ENCODE assay signal across 8 cellular contexts in the genomic region with DNA sequence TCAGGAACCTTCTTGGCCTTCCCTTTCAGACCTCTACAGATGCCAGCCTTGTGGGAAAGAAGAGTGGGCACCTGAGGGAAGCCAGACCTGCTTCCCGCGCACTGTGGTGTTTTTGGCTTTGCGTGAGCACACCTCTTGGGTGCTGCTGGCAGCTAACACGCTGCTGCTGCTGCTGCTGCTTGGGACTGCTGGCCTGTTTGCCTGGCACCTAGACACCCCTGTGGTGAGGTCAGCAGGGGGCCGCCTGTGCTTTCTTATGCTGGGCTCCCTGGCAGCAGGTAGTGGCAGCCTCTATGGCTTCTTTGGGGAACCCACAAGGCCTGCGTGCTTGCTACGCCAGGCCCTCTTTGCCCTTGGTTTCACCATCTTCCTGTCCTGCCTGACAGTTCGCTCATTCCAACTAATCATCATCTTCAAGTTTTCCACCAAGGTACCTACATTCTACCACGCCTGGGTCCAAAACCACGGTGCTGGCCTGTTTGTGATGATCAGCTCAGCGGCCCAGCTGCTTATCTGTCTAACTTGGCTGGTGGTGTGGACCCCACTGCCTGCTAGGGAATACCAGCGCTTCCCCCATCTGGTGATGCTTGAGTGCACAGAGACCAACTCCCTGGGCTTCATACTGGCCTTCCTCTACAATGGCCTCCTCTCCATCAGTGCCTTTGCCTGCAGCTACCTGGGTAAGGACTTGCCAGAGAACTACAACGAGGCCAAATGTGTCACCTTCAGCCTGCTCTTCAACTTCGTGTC. TPM values are rescaled to one million over a fixed set of nuclear protein-coding genes. Genes with fewer than 3 reads are reported as not detected.
A peak's percentile ranks its signal among the peaks of the same experiment; 100 is the strongest.
DNase-seq lines count a peak whose midpoint lies in the region; ATAC-seq, FAIRE-seq and TF ChIP-seq lines count a peak whose summit lies in the region.

No MANE protein-coding gene starts in this region.

- ATAC-seq in A549, result no peak
- no peak for ATAC-seq in naive thymus-derived CD4-positive, alpha-beta T cell
- no peak for ATAC-seq in HG03378 (IDR thresholded peaks at IDR 0.05; ENCODE audit: unreplicated experiment)
- ATAC-seq in GM21528 (IDR thresholded peaks at IDR 0.05; ENCODE audit: low FRiP score, unreplicated experiment), result no peak

- CTCF ChIA-PET in A549 (lab: Yijun Ruan, JAX), result interaction anchor here (0.6 to 3.7 kb wide), 3 partner anchors 10 to 68 kb away, joined by 5 to 27 read pairs (median 7); partner anchors contain the start of genes NOL9 and TAS1R1
- CTCF ChIA-PET in naive thymus-derived CD4-positive, alpha-beta T cell (lab: Charles Lee), result interaction anchor here (1.1 kb wide), 1 partner anchor 25 kb away, joined by 3 read pairs; the partner anchor contains the start of gene NOL9

- peaks cover 24 to 40% (median 33%) of the 10 kb centered on the region in 7 donors for H3K4me1 Mint-ChIP-seq in naive thymus-derived CD4-positive, alpha-beta T cell

- DNase-seq in A549 (ENCODE audit: low read depth in 1 of 2, low spot score in 1 of 2) (no peak), Karpas-422 (no peak), colonic mucosa (no peak), GM20000 (ENCODE audit: low spot score) (no peak), GM19240 (ENCODE audit: insufficient read length, low spot score) (no peak)
- DNase-seq in naive thymus-derived CD4-positive, alpha-beta T cell, result no peak

- peak overlapping the region; percentile 76 to 97 (median 96) for H3K4me3 Mint-ChIP-seq in naive thymus-derived CD4-positive, alpha-beta T cell

- no peak overlapping the region for H2AFZ ChIP-seq in Karpas-422 (ENCODE audit: low read length)

- peaks cover 25% of the 10 kb centered on the region for H3K4me1 ChIP-seq in A549
- H3K4me1 ChIP-seq in Karpas-422 (ENCODE audit: low read length), result peaks cover 29% of the 10 kb centered on the region
- peaks cover 16% of the 10 kb centered on the region for H3K4me1 ChIP-seq in colonic mucosa
- H3K4me1 ChIP-seq in naive thymus-derived CD4-positive, alpha-beta T cell (ENCODE audit: control insufficient read depth in 2 of 2, insufficient read depth in 2 of 2, low read length in 2 of 2), result peaks cover 25 to 27% of the 10 kb centered on the region in 2 donors

- peak overlapping the region; percentile 88 to 98 (median 95) for H3K27ac Mint-ChIP-seq in naive thymus-derived CD4-positive, alpha-beta T cell

- H3K4me3 ChIP-seq in A549 (no peak overlapping the region), Karpas-422 (ENCODE audit: low read length) (peak overlapping the region; percentile 88; the same call in 1 of the 2 replicates), colonic mucosa (peak overlapping the region; percentile 91)
- H3K4me3 ChIP-seq in naive thymus-derived CD4-positive, alpha-beta T cell (ENCODE audit: low read length), result no peak overlapping the region

- H3K27me3 ChIP-seq in Karpas-422 (ENCODE audit: low read length) (no peaks in the 10 kb centered on the region), colonic mucosa (no peaks in the 10 kb centered on the region)
- no peaks in the 10 kb centered on the region for H3K27me3 ChIP-seq in naive thymus-derived CD4-positive, alpha-beta T cell (ENCODE audit: control insufficient read depth in 2 of 2, insufficient read depth in 2 of 2, low read length in 2 of 2)

- FAIRE-seq in A549 (lab: Jason Lieb, UNC), result no peak

- H3K4me2 ChIP-seq in A549 (peak overlapping the region; percentile 92), Karpas-422 (ENCODE audit: low read depth, low read length, poor library complexity, severe bottlenecking) (peak overlapping the region; percentile 84)

- no peaks in the 10 kb centered on the region for H3K9me3 Mint-ChIP-seq in naive thymus-derived CD4-positive, alpha-beta T cell

- H3K36me3 Mint-ChIP-seq in naive thymus-derived CD4-positive, alpha-beta T cell, result peaks cover 0 to 1% (median 0%) of the 10 kb centered on the region in 5 donors

- TF ChIP-seq CTCF in A549 (IDR thresholded peaks at IDR 0.05) (no peak), colonic mucosa (IDR thresholded peaks at IDR 0.05) (no peak), GM20000 (IDR thresholded peaks at IDR 0.05; ENCODE audit: extremely low read depth, missing control alignments) (no peak)

- H3K9me3 ChIP-seq in A549 (no peaks in the 10 kb centered on the region), Karpas-422 (ENCODE audit: low read length) (no peaks in the 10 kb centered on the region), colonic mucosa (no peaks in the 10 kb centered on the region)
- no peaks in the 10 kb centered on the region for H3K9me3 ChIP-seq in naive thymus-derived CD4-positive, alpha-beta T cell (ENCODE audit: control insufficient read depth in 2 of 3, low read length in 3 of 3)

- POLR2A ChIA-PET in A549 (lab: Yijun Ruan, JAX), result no interaction called here
- POLR2A ChIA-PET in naive thymus-derived CD4-positive, alpha-beta T cell (lab: Charles Lee), result interaction anchor here (0.9 to 6.9 kb wide), 5 partner anchors 23 to 118 kb away, joined by 3 to 153 read pairs (median 5); partner anchors contain the start of gene KLHL21

- intact Hi-C loops in colonic mucosa (cut with DNase I), result no loop called here
- intact Hi-C loops in naive thymus-derived CD4-positive, alpha-beta T cell (cut with micrococcal nuclease), result loop anchor here (1.0 to 2.0 kb wide), 6 partner anchors 24 to 123 kb away; partner anchors contain the start of genes NOL9 (in 2 of the 2), PHF13 (in 2 of the 2), DNAJC11 (in 1 of the 2) and KLHL21 (in 1 of the 2)

- H3K36me3 ChIP-seq in Karpas-422 (ENCODE audit: insufficient read depth, low read length) (no peaks in the 10 kb centered on the region), colonic mucosa (no peaks in the 10 kb centered on the region)
- peaks cover 0 to 9% (median 0%) of the 10 kb centered on the region in 3 experiments for H3K36me3 ChIP-seq in naive thymus-derived CD4-positive, alpha-beta T cell (ENCODE audit: control insufficient read depth in 2 of 3, insufficient read depth in 3 of 3, low read length in 3 of 3)

- TF ChIP-seq POLR2A in A549 (IDR thresholded peaks at IDR 0.05; ENCODE audit: low read length), result no peak

- peak overlapping the region; percentile 86 to 93 for H3K27ac ChIP-seq in A549
- no peak overlapping the region for H3K27ac ChIP-seq in Karpas-422 (ENCODE audit: low read length)
- no peak overlapping the region for H3K27ac ChIP-seq in colonic mucosa
- H3K27ac ChIP-seq in naive thymus-derived CD4-positive, alpha-beta T cell (ENCODE audit: low read depth, low read length), result peak overlapping the region; percentile 91

- H3K9me2 ChIP-seq in Karpas-422 (replicated peaks; ENCODE audit: insufficient read depth, low read length), result no peaks in the 10 kb centered on the region

- peaks cover 9% of the 10 kb centered on the region for H4K20me1 ChIP-seq in Karpas-422 (ENCODE audit: insufficient read depth, low read depth, low read length)

- H3K9ac ChIP-seq in Karpas-422 (ENCODE audit: low read length) (peak overlapping the region; percentile 67), colonic mucosa (ENCODE audit: low read depth in 2 of 2, low read length in 2 of 2) (peak overlapping the region; percentile 68 to 88)

- 90% methylated on average over 9 of the region's 14 CpGs for WGBS in A549 (ENCODE audit: missing lambda C conversion rate)

- no peak for TF ChIP-seq RAD21 in A549 (conservative IDR thresholded peaks at IDR 0.05 in 1 of 2, IDR thresholded peaks at IDR 0.05 in 1 of 2)

- H3K79me2 ChIP-seq in Karpas-422 (ENCODE audit: low read length), result peaks cover 32% of the 10 kb centered on the region

- no peak for TF ChIP-seq EP300 in A549 (IDR thresholded peaks at IDR 0.05)

- no peaks in the 10 kb centered on the region for H3K27me3 Mint-ChIP-seq in naive thymus-derived CD4-positive, alpha-beta T cell

RNA-seq across cellular contexts. Expression of gene ZBTB48, which starts 1.0 kb away (rescaled TPM):
- polyA plus RNA-seq in A549 (2011; rRNA removed), result 5.8 and 8.0 TPM in 2 replicates
- polyA plus RNA-seq in A549 (2012; cell fraction: cytosol; rRNA removed), result 17.6 and 18.9 TPM in 2 replicates
- 40.3 and 64.8 TPM in 2 replicates for polyA plus RNA-seq in A549 (2012; cell fraction: nucleus; rRNA removed)
- polyA plus RNA-seq in A549 (2017; fragmentation: RNase III; extraction: RNeasy Plus Mini Kit Qiagen cat#74134 plus additional on column Dnase treatment), result 11.3 to 13.4 TPM (median 13.1 TPM) in 3 replicates
- polyA minus RNA-seq in A549 (2011; rRNA and poly(A)+ RNA removed), result 14.7 and 21.1 TPM in 2 replicates
- total RNA-seq in Karpas-422 (2014; rRNA removed; shearing (Covaris generic); ENCODE audit: low replicate concordance), result 36.3 and 69.0 TPM in 2 replicates
- 10 to 100 TPM; 37.0 to 44.5 TPM for total RNA-seq in colonic mucosa
- total RNA-seq in naive thymus-derived CD4-positive, alpha-beta T cell, result 10 to 100 TPM; 39.1 to 70.4 (median 62.2) TPM
- 10 to 100 TPM; 18.5 to 27.9 TPM for polyA plus RNA-seq in naive thymus-derived CD4-positive, alpha-beta T cell

RNA-seq across cellular contexts. Expression of gene TAS1R1, which starts 23.7 kb away (rescaled TPM):
- polyA plus RNA-seq in A549 (2011; rRNA removed) (not detected in 2 replicates), A549 (2017; fragmentation: RNase III; extraction: RNeasy Plus Mini Kit Qiagen cat#74134 plus additional on column Dnase treatment) (0.04 TPM in 1 of 3 replicates, not detected in the others)
- 0.03 TPM in 1 of 2 replicates, not detected in the other for polyA plus RNA-seq in A549 (2012; cell fraction: cytosol; rRNA removed)
- 0.02 and 0.07 TPM in 2 replicates for polyA plus RNA-seq in A549 (2012; cell fraction: nucleus; rRNA removed)
- not detected in 2 replicates for polyA minus RNA-seq in A549 (2011; rRNA and poly(A)+ RNA removed)
- total RNA-seq in Karpas-422 (2014; rRNA removed; shearing (Covaris generic); ENCODE audit: low replicate concordance), result not detected in 2 replicates
- total RNA-seq in colonic mucosa, result not detected
- not detected for total RNA-seq in naive thymus-derived CD4-positive, alpha-beta T cell
- not detected for polyA plus RNA-seq in naive thymus-derived CD4-positive, alpha-beta T cell

RNA-seq across cellular contexts. Expression of gene KLHL21, which starts 23.9 kb away (rescaled TPM):
- polyA plus RNA-seq in A549 (2011; rRNA removed), result 3.3 and 3.5 TPM in 2 replicates
- polyA plus RNA-seq in A549 (2012; cell fraction: cytosol; rRNA removed), result 9.3 and 12.1 TPM in 2 replicates
- polyA plus RNA-seq in A549 (2012; cell fraction: nucleus; rRNA removed), result 24.8 and 37.6 TPM in 2 replicates
- polyA plus RNA-seq in A549 (2017; fragmentation: RNase III; extraction: RNeasy Plus Mini Kit Qiagen cat#74134 plus additional on column Dnase treatment), result 9.2 to 10.5 TPM (median 10.2 TPM) in 3 replicates
- 4.0 and 5.0 TPM in 2 replicates for polyA minus RNA-seq in A549 (2011; rRNA and poly(A)+ RNA removed)
- 12.2 and 13.3 TPM in 2 replicates for total RNA-seq in Karpas-422 (2014; rRNA removed; shearing (Covaris generic); ENCODE audit: low replicate concordance)
- total RNA-seq in colonic mucosa, result 1 to 10 TPM; 9.4 TPM
- total RNA-seq in naive thymus-derived CD4-positive, alpha-beta T cell, result 10 to 100 TPM; 25.2 to 58.1 (median 33.0) TPM
- 10 to 100 TPM; 17.2 to 31.1 TPM for polyA plus RNA-seq in naive thymus-derived CD4-positive, alpha-beta T cell

RNA-seq across cellular contexts. Expression of gene NOL9, which starts 24.5 kb away (rescaled TPM):
- polyA plus RNA-seq in A549 (2011; rRNA removed) (19.0 and 19.3 TPM in 2 replicates), A549 (2017; fragmentation: RNase III; extraction: RNeasy Plus Mini Kit Qiagen cat#74134 plus additional on column Dnase treatment) (4.4 to 6.4 TPM (median 4.8 TPM) in 3 replicates)
- polyA plus RNA-seq in A549 (2012; cell fraction: cytosol; rRNA removed), result 5.8 and 7.0 TPM in 2 replicates
- 8.7 and 13.5 TPM in 2 replicates for polyA plus RNA-seq in A549 (2012; cell fraction: nucleus; rRNA removed)
- polyA minus RNA-seq in A549 (2011; rRNA and poly(A)+ RNA removed), result 22.4 and 25.7 TPM in 2 replicates
- 25.0 and 37.6 TPM in 2 replicates for total RNA-seq in Karpas-422 (2014; rRNA removed; shearing (Covaris generic); ENCODE audit: low replicate concordance)
- 10 to 100 TPM; 14.5 to 27.3 TPM for total RNA-seq in colonic mucosa
- 10 to 100 TPM; 54.2 to 80.6 (median 73.8) TPM for total RNA-seq in naive thymus-derived CD4-positive, alpha-beta T cell
- polyA plus RNA-seq in naive thymus-derived CD4-positive, alpha-beta T cell, result 10 to 100 TPM; 13.4 to 29.8 TPM

RNA-seq across cellular contexts. Expression of gene PHF13, which starts 34.7 kb away (rescaled TPM):
- polyA plus RNA-seq in A549 (2011; rRNA removed) (4.3 TPM in 2 replicates), A549 (2017; fragmentation: RNase III; extraction: RNeasy Plus Mini Kit Qiagen cat#74134 plus additional on column Dnase treatment) (8.9 to 10.5 TPM (median 10.4 TPM) in 3 replicates)
- 3.1 and 3.7 TPM in 2 replicates for polyA plus RNA-seq in A549 (2012; cell fraction: cytosol; rRNA removed)
- polyA plus RNA-seq in A549 (2012; cell fraction: nucleus; rRNA removed), result 4.6 and 5.5 TPM in 2 replicates
- polyA minus RNA-seq in A549 (2011; rRNA and poly(A)+ RNA removed), result 3.9 and 4.2 TPM in 2 replicates
- total RNA-seq in Karpas-422 (2014; rRNA removed; shearing (Covaris generic); ENCODE audit: low replicate concordance), result 5.7 and 11.1 TPM in 2 replicates
- 10 to 100 TPM in 1 of 2 donors, 1 to 10 TPM in 1; 8.0 to 13.4 TPM for total RNA-seq in colonic mucosa
- 10 to 100 TPM in 3 of 5 experiments, 1 to 10 TPM in 2; 7.7 to 14.3 (median 12.2) TPM for total RNA-seq in naive thymus-derived CD4-positive, alpha-beta T cell
- 1 to 10 TPM; 4.4 to 6.3 TPM for polyA plus RNA-seq in naive thymus-derived CD4-positive, alpha-beta T cell

Comparison
In these comparisons a context has a peak if more than half of its experiments do, and no peak if none do; other contexts are left out.
1. H3K27ac ChIP-seq: peak in A549 (2 of 2) and naive thymus-derived CD4-positive, alpha-beta T cell (single experiment); none in Karpas-422 (single experiment) and colonic mucosa (single experiment).
2. H3K4me3 ChIP-seq: peak in Karpas-422 (single experiment) and colonic mucosa (single experiment); none in A549 (single experiment) and naive thymus-derived CD4-positive, alpha-beta T cell (single experiment).